Comparison of ENCODE assay signal across 1 cellular context in genomic region chr4:147526272-147526654, GRCh38.
TF ChIP-seq lines count a peak whose summit lies in the region.

No MANE protein-coding gene starts in this region.

TF ChIP-seq in WTC11, 78 proteins besides CTCF, POLR2A, EP300 and RAD21 (continued from another document):
- TF ChIP-seq, protein P1, sequence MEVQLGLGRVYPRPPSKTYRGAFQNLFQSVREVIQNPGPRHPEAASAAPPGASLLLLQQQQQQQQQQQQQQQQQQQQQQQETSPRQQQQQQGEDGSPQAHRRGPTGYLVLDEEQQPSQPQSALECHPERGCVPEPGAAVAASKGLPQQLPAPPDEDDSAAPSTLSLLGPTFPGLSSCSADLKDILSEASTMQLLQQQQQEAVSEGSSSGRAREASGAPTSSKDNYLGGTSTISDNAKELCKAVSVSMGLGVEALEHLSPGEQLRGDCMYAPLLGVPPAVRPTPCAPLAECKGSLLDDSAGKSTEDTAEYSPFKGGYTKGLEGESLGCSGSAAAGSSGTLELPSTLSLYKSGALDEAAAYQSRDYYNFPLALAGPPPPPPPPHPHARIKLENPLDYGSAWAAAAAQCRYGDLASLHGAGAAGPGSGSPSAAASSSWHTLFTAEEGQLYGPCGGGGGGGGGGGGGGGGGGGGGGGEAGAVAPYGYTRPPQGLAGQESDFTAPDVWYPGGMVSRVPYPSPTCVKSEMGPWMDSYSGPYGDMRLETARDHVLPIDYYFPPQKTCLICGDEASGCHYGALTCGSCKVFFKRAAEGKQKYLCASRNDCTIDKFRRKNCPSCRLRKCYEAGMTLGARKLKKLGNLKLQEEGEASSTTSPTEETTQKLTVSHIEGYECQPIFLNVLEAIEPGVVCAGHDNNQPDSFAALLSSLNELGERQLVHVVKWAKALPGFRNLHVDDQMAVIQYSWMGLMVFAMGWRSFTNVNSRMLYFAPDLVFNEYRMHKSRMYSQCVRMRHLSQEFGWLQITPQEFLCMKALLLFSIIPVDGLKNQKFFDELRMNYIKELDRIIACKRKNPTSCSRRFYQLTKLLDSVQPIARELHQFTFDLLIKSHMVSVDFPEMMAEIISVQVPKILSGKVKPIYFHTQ (CRISPR knock-in tag; IDR thresholded peaks at IDR 0.05): no peak
- TF ChIP-seq ZNF416 (CRISPR knock-in tag; IDR thresholded peaks at IDR 0.05): no peak
- TF ChIP-seq, protein P2, sequence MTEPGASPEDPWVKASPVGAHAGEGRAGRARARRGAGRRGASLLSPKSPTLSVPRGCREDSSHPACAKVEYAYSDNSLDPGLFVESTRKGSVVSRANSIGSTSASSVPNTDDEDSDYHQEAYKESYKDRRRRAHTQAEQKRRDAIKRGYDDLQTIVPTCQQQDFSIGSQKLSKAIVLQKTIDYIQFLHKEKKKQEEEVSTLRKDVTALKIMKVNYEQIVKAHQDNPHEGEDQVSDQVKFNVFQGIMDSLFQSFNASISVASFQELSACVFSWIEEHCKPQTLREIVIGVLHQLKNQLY (CRISPR knock-in tag; IDR thresholded peaks at IDR 0.05): no peak
- no peak for TF ChIP-seq IRF2 (CRISPR knock-in tag; IDR thresholded peaks at IDR 0.05; ENCODE audit: borderline replicate concordance, low read depth)
- TF ChIP-seq, protein P3, sequence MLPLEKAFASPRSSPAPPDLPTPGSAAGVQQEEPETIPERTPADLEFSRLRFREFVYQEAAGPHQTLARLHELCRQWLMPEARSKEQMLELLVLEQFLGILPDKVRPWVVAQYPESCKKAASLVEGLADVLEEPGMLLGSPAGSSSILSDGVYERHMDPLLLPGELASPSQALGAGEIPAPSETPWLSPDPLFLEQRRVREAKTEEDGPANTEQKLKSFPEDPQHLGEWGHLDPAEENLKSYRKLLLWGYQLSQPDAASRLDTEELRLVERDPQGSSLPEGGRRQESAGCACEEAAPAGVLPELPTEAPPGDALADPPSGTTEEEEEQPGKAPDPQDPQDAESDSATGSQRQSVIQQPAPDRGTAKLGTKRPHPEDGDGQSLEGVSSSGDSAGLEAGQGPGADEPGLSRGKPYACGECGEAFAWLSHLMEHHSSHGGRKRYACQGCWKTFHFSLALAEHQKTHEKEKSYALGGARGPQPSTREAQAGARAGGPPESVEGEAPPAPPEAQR (CRISPR knock-in tag; IDR thresholded peaks at IDR 0.05): no peak
- TF ChIP-seq KAT7 (CRISPR knock-in tag; IDR thresholded peaks at IDR 0.05; ENCODE audit: borderline replicate concordance): no peak
- no peak for TF ChIP-seq ATF3 (CRISPR knock-in tag; conservative IDR thresholded peaks at IDR 0.05)
TF ChIP-seq in WTC11: peak in this region for 0.
